ENCODE assay signal across 28 cellular contexts in genomic region chr1:212313616-212314015, GRCh38. TPM values are rescaled to one million over a fixed set of nuclear protein-coding genes. Genes with fewer than 3 reads are reported as not detected.
DNase-seq lines count a peak whose midpoint lies in the region; ATAC-seq, FAIRE-seq and TF ChIP-seq lines count a peak whose summit lies in the region.
"Had no signal": no experiment of that assay in that cellular context is flagged by ENCODE, and none has a peak within 500 bp of the region (broad histone marks: within the 10 kb centered on the region; RNA-seq: fewer than 3 reads in every experiment).

No MANE protein-coding gene starts in this region.

- peak overlapping the region; percentile 35 for H3K27ac Mint-ChIP-seq in activated naive CD8-positive, alpha-beta T cell treated with anti-CD3 and anti-CD28 coated beads, Interleukin-2, amount 50 U/mL, for 24 hours
- H3K27ac Mint-ChIP-seq in activated naive CD8-positive, alpha-beta T cell treated with anti-CD3 and anti-CD28 coated beads for 36 hours, result no peak overlapping the region
- H3K27ac Mint-ChIP-seq in astrocyte (ENCODE audit: unreplicated experiment), result no peak overlapping the region
- H3K27ac Mint-ChIP-seq: activated CD8-positive, alpha-beta T cell treated with anti-CD3 and anti-CD28 coated beads for 36 hours; nephron had no signal

- peaks cover 58% of the 10 kb centered on the region for H3K4me1 Mint-ChIP-seq in activated naive CD8-positive, alpha-beta T cell treated with anti-CD3 and anti-CD28 coated beads, Interleukin-2, amount 50 U/mL, for 24 hours
- peaks cover 44% of the 10 kb centered on the region for H3K4me1 Mint-ChIP-seq in activated naive CD8-positive, alpha-beta T cell treated with anti-CD3 and anti-CD28 coated beads for 36 hours
- H3K4me1 Mint-ChIP-seq in astrocyte (ENCODE audit: low read depth, unreplicated experiment), result peaks cover 13% of the 10 kb centered on the region
- H3K4me1 Mint-ChIP-seq: nephron had no signal

- no peaks in the 10 kb centered on the region for H3K4me1 ChIP-seq in astrocyte (ENCODE audit: insufficient read depth, low read length)
- peaks cover 0 to 61% (median 15%) of the 10 kb centered on the region in 4 donors for H3K4me1 ChIP-seq in tibial artery
- H3K4me1 ChIP-seq: prostate gland had no signal

- no peak for ATAC-seq in activated naive CD8-positive, alpha-beta T cell treated with anti-CD3 and anti-CD28 coated beads, Interleukin-2, amount 50 U/mL, for 24 hours
- no peak for ATAC-seq in GM19324 (IDR thresholded peaks at IDR 0.05; ENCODE audit: low FRiP score, unreplicated experiment)
- ATAC-seq: activated CD8-positive, alpha-beta T cell treated with anti-CD3 and anti-CD28 coated beads for 36 hours; activated T-cell treated with anti-CD3 and anti-CD28 coated beads, Interleukin-2, amount 50 U/mL, for 4 hours; Right ventricle myocardium inferior had no signal

- H3K27ac ChIP-seq in astrocyte (ENCODE audit: low read depth, low read length) (no peak overlapping the region), tibial artery (peak overlapping the region; percentile 13 to 35)
- H3K27ac ChIP-seq: esophagus muscularis mucosa, HL-60, prostate gland, tibial nerve had no signal

- H3K9ac ChIP-seq in astrocyte (ENCODE audit: low read length), result no peak overlapping the region

- H3K9me3 ChIP-seq in astrocyte (ENCODE audit: insufficient read depth, low read depth, low read length) (no peaks in the 10 kb centered on the region), tibial artery (peaks cover 0 to 6% (median 0%) of the 10 kb centered on the region in 3 donors)
- H3K9me3 ChIP-seq: prostate gland had no signal

- H3K4me3 Mint-ChIP-seq in activated naive CD8-positive, alpha-beta T cell treated with anti-CD3 and anti-CD28 coated beads, Interleukin-2, amount 50 U/mL, for 24 hours, result no peak overlapping the region
- H3K4me3 Mint-ChIP-seq in activated naive CD8-positive, alpha-beta T cell treated with anti-CD3 and anti-CD28 coated beads for 36 hours, result no peak overlapping the region
- no peak overlapping the region for H3K4me3 Mint-ChIP-seq in astrocyte (ENCODE audit: unreplicated experiment)
- H3K4me3 Mint-ChIP-seq: activated CD8-positive, alpha-beta T cell treated with anti-CD3 and anti-CD28 coated beads for 36 hours; activated T-cell treated with anti-CD3 and anti-CD28 coated beads, Interleukin-2, amount 50 U/mL, for 4 hours; CD4-positive, alpha-beta T cell; nephron had no signal

- DNase-seq in activated naive CD8-positive, alpha-beta T cell treated with anti-CD3 and anti-CD28 coated beads, Interleukin-2, amount 50 U/mL, for 24 hours, result no peak
- no peak for DNase-seq in activated naive CD8-positive, alpha-beta T cell treated with anti-CD3 and anti-CD28 coated beads for 36 hours
- peak; percentile 79 for DNase-seq in astrocyte (ENCODE audit: low read depth)
- DNase-seq in fibroblast of villous mesenchyme (ENCODE audit: low read depth), result peak; percentile 70
- no peak for DNase-seq in tibial artery
- DNase-seq in H4 (ENCODE audit: low spot score), result no peak
- DNase-seq in T-helper 2 cell, result no peak
- DNase-seq: activated CD8-positive, alpha-beta T cell treated with anti-CD3 and anti-CD28 coated beads for 36 hours; activated naive CD4-positive, alpha-beta T cell treated with anti-CD3 and anti-CD28 coated beads, Interleukin-2, amount 50 U/mL, for 16 hours; activated T-cell treated with anti-CD3 and anti-CD28 coated beads, Interleukin-2, amount 50 U/mL, for 4 hours; CD4-positive, alpha-beta T cell; hypothalamus; kidney glomerular epithelial cell; MV-4-11; NCI-H2081 treated with DMSO at 0.1 percent for 48 hours; NCI-H524; stimulated activated CD4-positive, alpha-beta T cell treated with anti-CD3 and anti-CD28 coated beads, Interleukin-12 subunit alpha, Interleukin-12 subunit beta, amount 100 ng/mL, for 4 hours; T-helper 1 cell had no signal

- FAIRE-seq in astrocyte (lab: Jason Lieb, UNC), result no peak
- FAIRE-seq: bronchial epithelial cell, GM18507, H54 had no signal

- H3K9me3 Mint-ChIP-seq in activated naive CD8-positive, alpha-beta T cell treated with anti-CD3 and anti-CD28 coated beads, Interleukin-2, amount 50 U/mL, for 24 hours, result no peaks in the 10 kb centered on the region
- H3K9me3 Mint-ChIP-seq in activated naive CD8-positive, alpha-beta T cell treated with anti-CD3 and anti-CD28 coated beads for 36 hours, result peaks cover 6% of the 10 kb centered on the region
- H3K9me3 Mint-ChIP-seq in astrocyte (ENCODE audit: unreplicated experiment), result no peaks in the 10 kb centered on the region

- intact Hi-C loops in tibial artery (cut with DNase I; ENCODE audit: low total_unique reads), result no loop called here

- H3K4me2 ChIP-seq in astrocyte (ENCODE audit: low read length), result no peak overlapping the region

- TF ChIP-seq CTCF in astrocyte (IDR thresholded peaks at IDR 0.05; ENCODE audit: insufficient read depth, low read depth, low read length) (no peak), fibroblast of villous mesenchyme (IDR thresholded peaks at IDR 0.05; ENCODE audit: insufficient read depth, low read depth, low read length) (no peak), tibial artery (IDR thresholded peaks at IDR 0.05) (no peak)

- no peak overlapping the region for H2AFZ ChIP-seq in astrocyte (ENCODE audit: low read depth, low read length)

- peaks cover 21% of the 10 kb centered on the region for H3K36me3 Mint-ChIP-seq in activated naive CD8-positive, alpha-beta T cell treated with anti-CD3 and anti-CD28 coated beads, Interleukin-2, amount 50 U/mL, for 24 hours (ENCODE audit: low read depth)
- peaks cover 45% of the 10 kb centered on the region for H3K36me3 Mint-ChIP-seq in activated naive CD8-positive, alpha-beta T cell treated with anti-CD3 and anti-CD28 coated beads for 36 hours
- H3K36me3 Mint-ChIP-seq in astrocyte (ENCODE audit: low read depth, unreplicated experiment), result no peaks in the 10 kb centered on the region

- H4K20me1 ChIP-seq in astrocyte (ENCODE audit: insufficient read depth, low read length), result peaks cover 19% of the 10 kb centered on the region

- H3K27me3 ChIP-seq in astrocyte (ENCODE audit: insufficient read depth, low read length), result no peaks in the 10 kb centered on the region
- H3K27me3 ChIP-seq in tibial artery, result no peaks in the 10 kb centered on the region
- H3K27me3 ChIP-seq: esophagus muscularis mucosa, tibial nerve had no signal

- H3K27me3 Mint-ChIP-seq in activated naive CD8-positive, alpha-beta T cell treated with anti-CD3 and anti-CD28 coated beads, Interleukin-2, amount 50 U/mL, for 24 hours, result no peaks in the 10 kb centered on the region
- H3K27me3 Mint-ChIP-seq in activated naive CD8-positive, alpha-beta T cell treated with anti-CD3 and anti-CD28 coated beads for 36 hours, result no peaks in the 10 kb centered on the region
- H3K27me3 Mint-ChIP-seq in astrocyte (ENCODE audit: low read depth, unreplicated experiment), result no peaks in the 10 kb centered on the region
- H3K27me3 Mint-ChIP-seq: activated CD8-positive, alpha-beta T cell treated with anti-CD3 and anti-CD28 coated beads for 36 hours; CD4-positive, alpha-beta T cell had no signal

- no peaks in the 10 kb centered on the region for H3K36me3 ChIP-seq in astrocyte (ENCODE audit: insufficient read depth, low read length)
- H3K36me3 ChIP-seq in tibial artery, result peaks cover 0 to 6% (median 0%) of the 10 kb centered on the region in 3 donors
- H3K36me3 ChIP-seq: esophagus muscularis mucosa, prostate gland had no signal

- H3K79me2 ChIP-seq in astrocyte (ENCODE audit: insufficient read depth, low read length), result peaks cover 13% of the 10 kb centered on the region

- H3K4me3 ChIP-seq in astrocyte (ENCODE audit: insufficient read depth, low read depth, low read length), result no peak overlapping the region
- H3K4me3 ChIP-seq in fibroblast of villous mesenchyme (ENCODE audit: low read depth, low read length), result no peak overlapping the region
- H3K4me3 ChIP-seq in tibial artery, result no peak overlapping the region
- H3K4me3 ChIP-seq: esophagus muscularis mucosa, prostate gland, tibial nerve had no signal

RNA-seq across cellular contexts. Expression of gene PPP2R5A, which starts 28.4 kb away (rescaled TPM):
- 10 to 100 TPM; 32.9 to 34.3 TPM for total RNA-seq in activated naive CD8-positive, alpha-beta T cell treated with anti-CD3 and anti-CD28 coated beads for 36 hours
- total RNA-seq in astrocyte, result 13.2 and 14.6 TPM in 2 replicates
- total RNA-seq in fibroblast of villous mesenchyme, result 21.9 and 29.4 TPM in 2 replicates
- total RNA-seq in H4 (2014; rRNA removed; shearing (Covaris generic)), result 15.1 and 18.4 TPM in 2 replicates

Comparison
In these comparisons a context has a peak if more than half of its experiments do, and no peak if none do; other contexts are left out.
1. DNase-seq: peak in astrocyte (single experiment) and fibroblast of villous mesenchyme (single experiment); none in activated naive CD8-positive, alpha-beta T cell treated with anti-CD3 and anti-CD28 coated beads, Interleukin-2, amount 50 U/mL, for 24 hours (single experiment), activated naive CD8-positive, alpha-beta T cell treated with anti-CD3 and anti-CD28 coated beads for 36 hours (single experiment), tibial artery (0 of 2), H4 (single experiment) and T-helper 2 cell (0 of 5).